1 cellular context compared by ENCODE assay signal in genomic region chr11:10579700-10580099, GRCh38.
TF ChIP-seq lines count a peak whose summit lies in the region.

No MANE protein-coding gene starts in this region.

TF ChIP-seq in endothelial cell of umbilical vein, 7 proteins besides CTCF, POLR2A, EP300 and RAD21:
- TF ChIP-seq GATA2 (IDR thresholded peaks at IDR 0.05; ENCODE audit: insufficient read depth, insufficient read length, low read depth, low read length) (no peak), MYC (IDR thresholded peaks at IDR 0.05; ENCODE audit: low read depth, low read length) (no peak), JUN (IDR thresholded peaks at IDR 0.05; ENCODE audit: borderline replicate concordance, insufficient read depth, insufficient read length, low read depth) (no peak), FOS (IDR thresholded peaks at IDR 0.05; ENCODE audit: borderline replicate concordance, insufficient read depth, low read length) (no peak), MAX (IDR thresholded peaks at IDR 0.05; ENCODE audit: insufficient read depth, insufficient read length) (no peak), EZH2 (IDR thresholded peaks at IDR 0.05; ENCODE audit: borderline replicate concordance, low read depth, low read length, severe bottlenecking) (no peak), POLR2AphosphoS5 (IDR thresholded peaks at IDR 0.05; ENCODE audit: insufficient read depth, low read depth, low read length) (no peak)
